In the genomic region with DNA sequence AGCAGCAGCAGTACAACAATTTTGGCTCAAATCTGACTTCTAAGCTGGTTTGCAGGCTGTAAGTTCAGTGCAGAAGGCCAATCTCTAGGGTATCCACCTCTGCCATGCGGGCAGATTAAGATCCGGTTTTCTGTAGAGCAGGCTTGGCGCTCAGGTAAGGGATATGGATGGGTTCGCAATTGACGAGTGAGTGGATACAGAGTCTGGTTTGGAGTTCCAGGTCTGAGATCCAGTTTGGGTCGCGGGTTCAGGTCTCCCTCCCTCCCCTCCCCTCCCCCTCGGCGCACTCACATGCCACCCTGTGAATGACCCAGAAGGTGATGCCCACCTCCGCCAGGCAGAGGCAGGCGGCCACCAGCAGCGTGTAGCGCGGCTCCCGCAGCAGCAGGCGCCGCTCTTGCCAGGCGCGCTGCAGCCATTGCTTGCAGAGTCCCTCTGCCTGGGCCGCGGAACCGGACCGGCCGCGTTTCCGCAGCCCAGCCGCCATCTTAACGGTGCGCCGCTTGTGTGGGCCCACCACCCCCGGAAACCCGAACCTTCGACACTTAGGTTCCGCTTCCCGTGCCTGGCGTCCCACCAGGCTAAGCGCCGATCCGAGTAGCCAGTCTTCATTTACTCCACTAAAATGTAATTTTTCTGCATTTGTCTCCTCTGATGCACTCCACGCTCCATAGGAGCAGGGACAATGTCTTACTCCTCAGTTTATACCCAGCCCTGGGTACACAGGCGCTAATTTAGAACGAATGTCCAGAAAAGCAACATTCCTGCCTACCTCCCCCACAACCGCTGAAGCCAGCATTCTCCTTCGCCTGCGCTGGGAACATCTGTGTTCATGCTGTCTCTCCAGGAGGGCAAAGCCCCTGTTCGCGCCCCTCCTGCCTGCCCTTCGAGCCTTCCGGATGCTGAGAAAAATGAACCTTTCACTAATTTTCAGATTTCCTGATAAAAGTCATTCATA, we compare ENCODE assay signal across 8 cellular contexts. TPM values are rescaled to one million over a fixed set of nuclear protein-coding genes. Genes with fewer than 3 reads are reported as not detected.
DNase-seq lines count a peak whose midpoint lies in the region; ATAC-seq and TF ChIP-seq lines count a peak whose summit lies in the region.

ALG3 (minus strand) TSS at position 509 of the 958 bp plus-strand sequence; CDS start at position 487, 22 bp downstream.

- DNase-seq in A172 (ENCODE audit: low spot score) = peak; percentile 65
- DNase-seq in NCI-H226 = peak; percentile 78
- peak; percentile 92 for DNase-seq in activated CD4-positive, alpha-beta T cell treated with anti-CD3 and anti-CD28 coated beads for 36 hours
- peak; percentile 93 for DNase-seq in chondrocyte (ENCODE audit: low spot score)
- peak; percentile 86 for DNase-seq in kidney tubule cell (ENCODE audit: low spot score)
- peak; percentile 76 to 83 for DNase-seq in stimulated activated CD4-positive, alpha-beta T cell treated with anti-CD3 and anti-CD28 coated beads, Interleukin-15, amount 100 ng/mL, for 48 hours (ENCODE audit: low read depth in 2 of 2)

- peaks cover 9% of the 10 kb centered on the region for H3K4me1 Mint-ChIP-seq in activated CD4-positive, alpha-beta T cell treated with anti-CD3 and anti-CD28 coated beads for 36 hours
- peaks cover 6% of the 10 kb centered on the region for H3K4me1 Mint-ChIP-seq in chondrocyte (ENCODE audit: low read depth)

- CTCF ChIA-PET in activated CD4-positive, alpha-beta T cell treated with anti-CD3 and anti-CD28 coated beads for 36 hours (lab: Charles Lee) = interaction anchor here (0.6 to 3.4 kb wide), 5 partner anchors 11 to 63 kb away, joined by 4 to 33 read pairs (median 10); partner anchors contain the start of gene ABCF3

- TF ChIP-seq CTCF in chondrocyte (IDR thresholded peaks at IDR 0.05) = no peak

- H3K9me3 Mint-ChIP-seq in activated CD4-positive, alpha-beta T cell treated with anti-CD3 and anti-CD28 coated beads for 36 hours (ENCODE audit: low read depth) = no peaks in the 10 kb centered on the region
- H3K9me3 Mint-ChIP-seq in chondrocyte (ENCODE audit: low read depth) = no peaks in the 10 kb centered on the region

- peak within 1 kb of the TSS; percentile 99 for H3K27ac Mint-ChIP-seq in activated CD4-positive, alpha-beta T cell treated with anti-CD3 and anti-CD28 coated beads for 36 hours
- H3K27ac Mint-ChIP-seq in chondrocyte (ENCODE audit: unreplicated experiment) = peak within 1 kb of the TSS; percentile 96

- no peaks in the 10 kb centered on the region for H3K27me3 Mint-ChIP-seq in activated CD4-positive, alpha-beta T cell treated with anti-CD3 and anti-CD28 coated beads for 36 hours
- H3K27me3 Mint-ChIP-seq in chondrocyte (ENCODE audit: low read depth) = no peaks in the 10 kb centered on the region

- peaks cover 8% of the 10 kb centered on the region for H3K36me3 Mint-ChIP-seq in activated CD4-positive, alpha-beta T cell treated with anti-CD3 and anti-CD28 coated beads for 36 hours (ENCODE audit: low read depth)
- H3K36me3 Mint-ChIP-seq in chondrocyte (ENCODE audit: low read depth) = peaks cover 10% of the 10 kb centered on the region

- intact Hi-C loops in activated CD4-positive, alpha-beta T cell treated with anti-CD3 and anti-CD28 coated beads for 36 hours (cut with DNase I, micrococcal nuclease) = loop anchor here (1.0 to 10.0 kb wide), 17 partner anchors 12 to 1689 kb away; partner anchors contain the start of genes ABCF3 (in 2 of the 2), AP2M1 (in 2 of the 2), EIF2B5 (in 2 of the 2) and EIF4G1 (in 2 of the 2)

- peak within 1 kb of the TSS; percentile 98 for H3K4me3 Mint-ChIP-seq in activated CD4-positive, alpha-beta T cell treated with anti-CD3 and anti-CD28 coated beads for 36 hours
- H3K4me3 Mint-ChIP-seq in chondrocyte (ENCODE audit: unreplicated experiment) = peak within 1 kb of the TSS; percentile 82

- ATAC-seq in GM18517 (IDR thresholded peaks at IDR 0.05; ENCODE audit: unreplicated experiment) = peak; percentile 50
- peak; percentile 47 for ATAC-seq in HG03097 (IDR thresholded peaks at IDR 0.05; ENCODE audit: low FRiP score, unreplicated experiment)
- ATAC-seq in activated CD4-positive, alpha-beta T cell treated with anti-CD3 and anti-CD28 coated beads for 36 hours = peak; percentile 45

- POLR2A ChIA-PET in activated CD4-positive, alpha-beta T cell treated with anti-CD3 and anti-CD28 coated beads for 36 hours (lab: Charles Lee) = no interaction called here

RNA-seq across cellular contexts. Expression of gene ALG3, which starts in this region (rescaled TPM):
- 57.5 and 68.3 TPM in 2 replicates for total RNA-seq in A172 (2014; rRNA removed; shearing (Covaris generic))
- 10 to 100 TPM; 39.9 to 40.9 TPM for total RNA-seq in activated CD4-positive, alpha-beta T cell treated with anti-CD3 and anti-CD28 coated beads for 36 hours
- 33.3 to 43.7 TPM (median 36.8 TPM) in 3 replicates for total RNA-seq in chondrocyte

Comparison
In these comparisons a context has a peak if more than half of its experiments do, and no peak if none do; other contexts are left out.
1. Peak in every context shown above with its lines: DNase-seq and ATAC-seq.